ENCODE assay signal across 23 cellular contexts in genomic region chr5:173795601-173796000, GRCh38.
DNase-seq lines count a peak whose midpoint lies in the region; ATAC-seq and TF ChIP-seq lines count a peak whose summit lies in the region.
"Had no signal": no experiment of that assay in that cellular context is flagged by ENCODE, and none has a peak within 500 bp of the region (broad histone marks: within the 10 kb centered on the region; RNA-seq: fewer than 3 reads in every experiment).

No MANE protein-coding gene starts in this region.

- no peak overlapping the region for H3K4me3 ChIP-seq in colonic mucosa
- H3K4me3 ChIP-seq: BLaER1 treated with 17β-estradiol and CSF1 and Interleukin-3, amounts not matched to agents 10 nM and 100 nM; gastrocnemius medialis had no signal

- no peaks in the 10 kb centered on the region for H3K9me3 Mint-ChIP-seq in type B pancreatic cell
- no peaks in the 10 kb centered on the region for H3K9me3 Mint-ChIP-seq in effector memory CD8-positive, alpha-beta T cell
- H3K9me3 Mint-ChIP-seq: HFFc6; T-helper 1 cell treated with Interleukin-12 subunit alpha and Interleukin-12 subunit beta and Interleukin-4 antibody, amounts not matched to agents 30 μg/mL and 1 μg/mL, for 36 hours had no signal

- H3K36me3 ChIP-seq in colonic mucosa: no peaks in the 10 kb centered on the region
- H3K36me3 ChIP-seq: BLaER1 treated with 17β-estradiol and CSF1 and Interleukin-3, amounts not matched to agents 10 nM and 100 nM; brain microvascular endothelial cell; gastrocnemius medialis had no signal

- H3K4me1 Mint-ChIP-seq in type B pancreatic cell (ENCODE audit: unreplicated experiment): peaks cover 21% of the 10 kb centered on the region
- H3K4me1 Mint-ChIP-seq in effector memory CD8-positive, alpha-beta T cell (ENCODE audit: low read depth in 2 of 2): no peaks in the 10 kb centered on the region

- no peak for TF ChIP-seq CTCF in colonic mucosa (IDR thresholded peaks at IDR 0.05)
- no peak for TF ChIP-seq CTCF in type B pancreatic cell (conservative IDR thresholded peaks at IDR 0.05)

- H3K4me1 ChIP-seq in colonic mucosa: no peaks in the 10 kb centered on the region
- H3K4me1 ChIP-seq: gastrocnemius medialis had no signal

- intact Hi-C loops in Right ventricle myocardium superior (cut with DNase I) (no loop called here), cardiac septum (cut with DNase I) (no loop called here), colonic mucosa (cut with DNase I) (no loop called here)

- no peaks in the 10 kb centered on the region for H3K9me3 ChIP-seq in colonic mucosa
- H3K9me3 ChIP-seq: BLaER1 treated with 17β-estradiol and CSF1 and Interleukin-3, amounts not matched to agents 10 nM and 100 nM; gastrocnemius medialis had no signal

- H3K27me3 Mint-ChIP-seq in type B pancreatic cell: no peaks in the 10 kb centered on the region
- H3K27me3 Mint-ChIP-seq in effector memory CD8-positive, alpha-beta T cell: peaks cover 6 to 11% of the 10 kb centered on the region in 2 donors

- no peaks in the 10 kb centered on the region for H3K27me3 ChIP-seq in colonic mucosa
- H3K27me3 ChIP-seq: BLaER1 treated with 17β-estradiol and CSF1 and Interleukin-3, amounts not matched to agents 10 nM and 100 nM; brain microvascular endothelial cell; gastrocnemius medialis had no signal

- H3K4me3 Mint-ChIP-seq in type B pancreatic cell: peak overlapping the region; percentile 34
- H3K4me3 Mint-ChIP-seq in effector memory CD8-positive, alpha-beta T cell: no peak overlapping the region
- H3K4me3 Mint-ChIP-seq: HFFc6; T-helper 1 cell treated with Interleukin-12 subunit alpha and Interleukin-12 subunit beta and Interleukin-4 antibody, amounts not matched to agents 30 μg/mL and 1 μg/mL, for 36 hours had no signal

- ATAC-seq in Right ventricle myocardium superior (ENCODE audit: poor library complexity): peak; percentile 55
- ATAC-seq in effector memory CD8-positive, alpha-beta T cell (replicated peaks): no peak
- ATAC-seq: gastrocnemius medialis had no signal

- no peak overlapping the region for H3K27ac ChIP-seq in colonic mucosa
- H3K27ac ChIP-seq: BLaER1 treated with 17β-estradiol and CSF1 and Interleukin-3, amounts not matched to agents 10 nM and 100 nM; brain microvascular endothelial cell; gastrocnemius medialis had no signal

- no peak overlapping the region for H3K9ac ChIP-seq in colonic mucosa (ENCODE audit: low read depth in 2 of 2, low read length in 2 of 2)
- H3K9ac ChIP-seq: BLaER1 treated with 17β-estradiol and CSF1 and Interleukin-3, amounts not matched to agents 10 nM and 100 nM had no signal

- H3K36me3 Mint-ChIP-seq in type B pancreatic cell: no peaks in the 10 kb centered on the region
- peaks cover 6% of the 10 kb centered on the region for H3K36me3 Mint-ChIP-seq in effector memory CD8-positive, alpha-beta T cell (ENCODE audit: insufficient read depth)

- DNase-seq in Right ventricle myocardium superior (no peak), cardiac septum (ENCODE audit: low spot score) (no peak), colonic mucosa (peak; percentile 70), kidney tubule cell (ENCODE audit: low spot score) (peak; percentile 30), type B pancreatic cell (ENCODE audit: extremely low spot score, unreplicated experiment) (no peak), activated gamma-delta T cell (lab: John Stamatoyannopoulos, UW) (no peak), retina (no peak)
- no peak for DNase-seq in effector memory CD8-positive, alpha-beta T cell
- DNase-seq: activated CD8-positive, alpha-beta memory T cell treated with anti-CD3 and anti-CD28 coated beads, Interleukin-2, amount 50 U/mL, for 4 hours; activated effector memory CD4-positive, alpha-beta T cell treated with Interleukin-2 at 50 U/mL for 16 hours; brain microvascular endothelial cell; HFFc6; IMR-90; midbrain; NCI-H1417; NCI-H2107; SHP77 treated with DMSO at 0.1 percent for 48 hours; stimulated activated CD4-positive, alpha-beta T cell treated with anti-CD3 and anti-CD28 coated beads, Interleukin-12 subunit alpha, Interleukin-12 subunit beta, amount 100 ng/mL, for 4 hours; stimulated activated CD8-positive, alpha-beta memory T cell treated with anti-CD3 and anti-CD28 coated beads, Interleukin-4, amount 100 ng/mL, for 48 hours; substantia nigra had no signal

- peak overlapping the region; percentile 91 for H3K27ac Mint-ChIP-seq in type B pancreatic cell
- no peak overlapping the region for H3K27ac Mint-ChIP-seq in effector memory CD8-positive, alpha-beta T cell
- H3K27ac Mint-ChIP-seq: HFFc6; T-helper 1 cell treated with Interleukin-12 subunit alpha and Interleukin-12 subunit beta and Interleukin-4 antibody, amounts not matched to agents 30 μg/mL and 1 μg/mL, for 36 hours had no signal

Comparison
In these comparisons a context has a peak if more than half of its experiments do, and no peak if none do; other contexts are left out.
1. DNase-seq: peak in colonic mucosa (single experiment) and kidney tubule cell (single experiment); none in Right ventricle myocardium superior (single experiment), cardiac septum (single experiment), type B pancreatic cell (single experiment), effector memory CD8-positive, alpha-beta T cell (0 of 3), activated gamma-delta T cell (single experiment) and retina (single experiment).